ENCODE assay signal across 20 cellular contexts in the genomic region with DNA sequence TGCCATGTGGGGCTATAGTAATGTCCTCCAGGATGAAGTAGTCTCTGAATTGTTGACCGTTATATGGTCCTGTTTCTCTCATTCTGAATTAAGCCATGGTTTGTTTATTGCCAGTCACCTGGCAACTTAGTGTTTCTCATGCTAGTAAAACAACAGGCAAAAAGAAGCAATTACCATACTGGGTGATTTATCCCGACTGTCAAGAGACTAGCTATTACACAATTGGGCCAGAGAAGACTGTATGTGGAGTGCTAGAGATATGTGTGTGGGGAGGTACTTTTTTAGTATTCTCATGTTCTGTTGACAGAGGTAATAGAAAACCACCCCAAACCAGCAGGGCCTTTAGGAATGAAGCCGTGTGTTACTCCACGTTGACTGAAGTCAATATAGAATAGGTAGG.
"Had no signal": no experiment of that assay in that cellular context is flagged by ENCODE, and none has a peak within 500 bp of the region (broad histone marks: within the 10 kb centered on the region; RNA-seq: fewer than 3 reads in every experiment).

No MANE protein-coding gene starts in this region.

- H3K27ac ChIP-seq: breast epithelium, colonic mucosa, dorsolateral prefrontal cortex, esophagus squamous epithelium, gastroesophageal sphincter, right lobe of liver, skin epidermis, tibial artery had no signal

- DNase-seq: activated B cell treated with CpG ODN at 0.5 μM for 24 hours; activated CD4-positive, alpha-beta T cell treated with anti-CD3 and anti-CD28 coated beads for 36 hours; activated CD4-positive, alpha-beta T cell treated with anti-CD3 and anti-CD28 coated beads, Interleukin-2, amount 50 U/mL, for 48 hours; activated naive CD4-positive, alpha-beta T cell treated with Interleukin-2 at 50 U/mL for 16 hours; activated naive CD8-positive, alpha-beta T cell treated with anti-CD3 and anti-CD28 coated beads for 36 hours; activated T-cell treated with anti-CD3 and anti-CD28 coated beads, Interleukin-2, amount 50 U/mL, for 48 hours; colonic mucosa; dorsolateral prefrontal cortex; esophagus squamous epithelium; head of caudate nucleus; nucleus accumbens; right lobe of liver; stimulated activated CD4-positive, alpha-beta T cell treated with anti-CD3 and anti-CD28 coated beads, Interleukin-1b, Interleukin-23, amount 100 ng/mL, for 48 hours; stimulated activated naive CD8-positive, alpha-beta T cell treated with anti-CD3 and anti-CD28 coated beads, Interleukin-15, amount 100 ng/mL, for 72 hours; T-helper 9 cell; tibial artery had no signal

- H3K9me3 ChIP-seq: breast epithelium, colonic mucosa, esophagus squamous epithelium, gastroesophageal sphincter, right lobe of liver, tibial artery had no signal

- ATAC-seq: activated CD4-positive, alpha-beta T cell treated with anti-CD3 and anti-CD28 coated beads for 36 hours; gastroesophageal sphincter; right lobe of liver; stimulated activated naive CD8-positive, alpha-beta T cell treated with anti-CD3 and anti-CD28 coated beads, Interleukin-15, amount 100 ng/mL, for 72 hours had no signal

- H3K4me1 Mint-ChIP-seq: activated B cell treated with CpG ODN at 0.5 μM for 24 hours; activated CD4-positive, alpha-beta T cell treated with anti-CD3 and anti-CD28 coated beads for 36 hours; activated naive CD8-positive, alpha-beta T cell treated with anti-CD3 and anti-CD28 coated beads for 36 hours; nephron; stimulated activated naive CD8-positive, alpha-beta T cell treated with anti-CD3 and anti-CD28 coated beads, Interleukin-15, amount 100 ng/mL, for 72 hours had no signal

- H3K27me3 ChIP-seq: breast epithelium, colonic mucosa, dorsolateral prefrontal cortex, esophagus squamous epithelium, gastroesophageal sphincter, right lobe of liver, tibial artery had no signal

- H3K4me1 ChIP-seq: breast epithelium, colonic mucosa, esophagus squamous epithelium, gastroesophageal sphincter, right lobe of liver, tibial artery had no signal

- H3K36me3 Mint-ChIP-seq: activated naive CD8-positive, alpha-beta T cell treated with anti-CD3 and anti-CD28 coated beads for 36 hours had no signal

- H3K27ac Mint-ChIP-seq: activated B cell treated with CpG ODN at 0.5 μM for 24 hours; activated CD4-positive, alpha-beta T cell treated with anti-CD3 and anti-CD28 coated beads for 36 hours; activated naive CD8-positive, alpha-beta T cell treated with anti-CD3 and anti-CD28 coated beads for 36 hours; nephron; stimulated activated naive CD8-positive, alpha-beta T cell treated with anti-CD3 and anti-CD28 coated beads, Interleukin-15, amount 100 ng/mL, for 72 hours had no signal

- H3K4me3 Mint-ChIP-seq: activated B cell treated with CpG ODN at 0.5 μM for 24 hours; activated CD4-positive, alpha-beta T cell treated with anti-CD3 and anti-CD28 coated beads for 36 hours; activated naive CD8-positive, alpha-beta T cell treated with anti-CD3 and anti-CD28 coated beads for 36 hours; nephron; stimulated activated naive CD8-positive, alpha-beta T cell treated with anti-CD3 and anti-CD28 coated beads, Interleukin-15, amount 100 ng/mL, for 72 hours had no signal

- H3K36me3 ChIP-seq: breast epithelium, colonic mucosa, esophagus squamous epithelium, gastroesophageal sphincter, right lobe of liver, tibial artery had no signal

- H3K4me3 ChIP-seq: breast epithelium, colonic mucosa, dorsolateral prefrontal cortex, esophagus squamous epithelium, gastroesophageal sphincter, right lobe of liver, skin epidermis, tibial artery had no signal

- H3K27me3 Mint-ChIP-seq: activated B cell treated with CpG ODN at 0.5 μM for 24 hours; activated CD4-positive, alpha-beta T cell treated with anti-CD3 and anti-CD28 coated beads for 36 hours; activated naive CD8-positive, alpha-beta T cell treated with anti-CD3 and anti-CD28 coated beads for 36 hours; stimulated activated naive CD8-positive, alpha-beta T cell treated with anti-CD3 and anti-CD28 coated beads, Interleukin-15, amount 100 ng/mL, for 72 hours had no signal
